Comparison of ENCODE assay signal across 23 cellular contexts in genomic region chr3:187293977-187294376, GRCh38. TPM values are rescaled to one million over a fixed set of nuclear protein-coding genes. Genes with fewer than 3 reads are reported as not detected.
A peak's percentile ranks its signal among the peaks of the same experiment; 100 is the strongest.
DNase-seq lines count a peak whose midpoint lies in the region; ATAC-seq and TF ChIP-seq lines count a peak whose summit lies in the region.
"Had no signal": no experiment of that assay in that cellular context is flagged by ENCODE, and none has a peak within 500 bp of the region (broad histone marks: within the 10 kb centered on the region; RNA-seq: fewer than 3 reads in every experiment).

No MANE protein-coding gene starts in this region.

- H3K4me1 ChIP-seq in esophagus muscularis mucosa: peaks cover 14 to 31% (median 27%) of the 10 kb centered on the region in 4 donors

- POLR2A ChIA-PET in activated CD4-positive, alpha-beta memory T cell treated with anti-CD3 and anti-CD28 coated beads, Interleukin-2, amount 10 ng/mL, durations not matched to agents 7 days and 5 days (lab: Charles Lee): no interaction called here

- H3K4me1 Mint-ChIP-seq in HFFc6 (ENCODE audit: low read depth): peaks cover 75% of the 10 kb centered on the region
- peaks cover 49% of the 10 kb centered on the region for H3K4me1 Mint-ChIP-seq in nephron
- H3K4me1 Mint-ChIP-seq in activated CD4-positive, alpha-beta memory T cell treated with anti-CD3 and anti-CD28 coated beads, Interleukin-2, amount 10 ng/mL, durations not matched to agents 7 days and 5 days: no peaks in the 10 kb centered on the region
- H3K4me1 Mint-ChIP-seq: CD4-positive, CD25-positive, alpha-beta regulatory T cell; naive thymus-derived CD8-positive, alpha-beta T cell; T-cell had no signal

- no peak for ATAC-seq in HG03135 (IDR thresholded peaks at IDR 0.05; ENCODE audit: unreplicated experiment)
- ATAC-seq: gastroesophageal sphincter; naive thymus-derived CD8-positive, alpha-beta T cell; sciatic nerve; T-cell had no signal

- H3K4me3 Mint-ChIP-seq in HFFc6: peak overlapping the region; percentile 93
- no peak overlapping the region for H3K4me3 Mint-ChIP-seq in nephron
- no peak overlapping the region for H3K4me3 Mint-ChIP-seq in activated CD4-positive, alpha-beta memory T cell treated with anti-CD3 and anti-CD28 coated beads, Interleukin-2, amount 10 ng/mL, durations not matched to agents 7 days and 5 days
- H3K4me3 Mint-ChIP-seq: CD4-positive, CD25-positive, alpha-beta regulatory T cell; naive thymus-derived CD8-positive, alpha-beta T cell; T-cell had no signal

- H3K9me3 ChIP-seq in esophagus muscularis mucosa: no peaks in the 10 kb centered on the region
- H3K9me3 ChIP-seq: gastroesophageal sphincter had no signal

- CTCF ChIA-PET in activated CD4-positive, alpha-beta memory T cell treated with anti-CD3 and anti-CD28 coated beads, Interleukin-2, amount 10 ng/mL, durations not matched to agents 7 days and 5 days (lab: Charles Lee): no interaction called here

- no peaks in the 10 kb centered on the region for H3K27me3 Mint-ChIP-seq in HFFc6 (ENCODE audit: insufficient read depth)
- no peaks in the 10 kb centered on the region for H3K27me3 Mint-ChIP-seq in nephron (ENCODE audit: low read depth)
- peaks cover 47% of the 10 kb centered on the region for H3K27me3 Mint-ChIP-seq in activated CD4-positive, alpha-beta memory T cell treated with anti-CD3 and anti-CD28 coated beads, Interleukin-2, amount 10 ng/mL, durations not matched to agents 7 days and 5 days

- intact Hi-C loops in esophagus muscularis mucosa (cut with DNase I): no loop called here

- TF ChIP-seq POLR2A in esophagus muscularis mucosa (IDR thresholded peaks at IDR 0.05; ENCODE audit: low read depth): no peak

- no peaks in the 10 kb centered on the region for H3K9me3 Mint-ChIP-seq in HFFc6
- H3K9me3 Mint-ChIP-seq in nephron: peaks cover 5% of the 10 kb centered on the region
- no peaks in the 10 kb centered on the region for H3K9me3 Mint-ChIP-seq in activated CD4-positive, alpha-beta memory T cell treated with anti-CD3 and anti-CD28 coated beads, Interleukin-2, amount 10 ng/mL, durations not matched to agents 7 days and 5 days
- H3K9me3 Mint-ChIP-seq: T-cell had no signal

- peaks cover 18% of the 10 kb centered on the region; the same call in 1 of the 2 replicates for H3K36me3 Mint-ChIP-seq in HFFc6 (ENCODE audit: low read depth)
- no peaks in the 10 kb centered on the region for H3K36me3 Mint-ChIP-seq in nephron (ENCODE audit: low read depth)
- H3K36me3 Mint-ChIP-seq in activated CD4-positive, alpha-beta memory T cell treated with anti-CD3 and anti-CD28 coated beads, Interleukin-2, amount 10 ng/mL, durations not matched to agents 7 days and 5 days (ENCODE audit: low read depth): no peaks in the 10 kb centered on the region
- H3K36me3 Mint-ChIP-seq: CD4-positive, CD25-positive, alpha-beta regulatory T cell; T-cell had no signal

- H3K27me3 ChIP-seq in esophagus muscularis mucosa: no peaks in the 10 kb centered on the region
- H3K27me3 ChIP-seq: gastroesophageal sphincter had no signal

- H3K27ac ChIP-seq in esophagus muscularis mucosa (replicated peaks in 1 of 4): no peak overlapping the region

- TF ChIP-seq CTCF in AG10803 (conservative IDR thresholded peaks at IDR 0.05; ENCODE audit: low read length) (no peak), HFFc6 (IDR thresholded peaks at IDR 0.05) (no peak), esophagus muscularis mucosa (IDR thresholded peaks at IDR 0.05) (no peak), nephron (IDR thresholded peaks at IDR 0.05; ENCODE audit: unreplicated experiment in 3 of 3) (no peak)

- peak; percentile 70 for DNase-seq in AG10803 (ENCODE audit: low read depth)
- DNase-seq in HFFc6: peak; percentile 15
- peak; percentile 77 for DNase-seq in esophagus muscularis mucosa (ENCODE audit: extremely low spot score)
- DNase-seq in T-helper 9 cell: no peak
- DNase-seq in activated CD4-positive, alpha-beta memory T cell treated with anti-CD3 and anti-CD28 coated beads, Interleukin-2, amount 10 ng/mL, durations not matched to agents 7 days and 5 days: no peak
- no peak for DNase-seq in T-helper 2 cell
- DNase-seq: activated CD8-positive, alpha-beta memory T cell treated with anti-CD3 and anti-CD28 coated beads, Interleukin-2, amount 50 U/mL, for 48 hours; activated effector memory CD4-positive, alpha-beta T cell treated with Interleukin-2 at 50 U/mL for 16 hours; CD4-positive, CD25-positive, alpha-beta regulatory T cell; cortex of kidney; GOT3; kidney; naive thymus-derived CD8-positive, alpha-beta T cell; NCI-H1105 treated with DMSO at 0.1 percent for 48 hours; NCI-H2081 treated with DMSO at 0.1 percent for 48 hours; SHP77 treated with DMSO at 0.1 percent for 48 hours; T-cell had no signal

- H3K27ac Mint-ChIP-seq in HFFc6 (peak overlapping the region; percentile 94), nephron (peak overlapping the region; percentile 68 to 93 (median 92))
- no peak overlapping the region for H3K27ac Mint-ChIP-seq in activated CD4-positive, alpha-beta memory T cell treated with anti-CD3 and anti-CD28 coated beads, Interleukin-2, amount 10 ng/mL, durations not matched to agents 7 days and 5 days
- H3K27ac Mint-ChIP-seq: CD4-positive, CD25-positive, alpha-beta regulatory T cell; naive thymus-derived CD8-positive, alpha-beta T cell; T-cell had no signal

- WGBS in esophagus muscularis mucosa: 69% methylated on average over 3 of the region's 3 CpGs

- peak overlapping the region; percentile 83 for H3K4me3 ChIP-seq in AG10803 (ENCODE audit: low read length)
- H3K4me3 ChIP-seq in esophagus muscularis mucosa: no peak overlapping the region
- H3K4me3 ChIP-seq: gastroesophageal sphincter had no signal

- no peaks in the 10 kb centered on the region for H3K36me3 ChIP-seq in esophagus muscularis mucosa
- H3K36me3 ChIP-seq: gastroesophageal sphincter had no signal

- TF ChIP-seq EP300 in esophagus muscularis mucosa (IDR thresholded peaks at IDR 0.05): no peak

RNA-seq across cellular contexts. Expression of gene MASP1, which starts 2.4 kb away (rescaled TPM):
- 100 to 1,000 TPM in 3 of 6 experiments, 10 to 100 TPM in 3; 31.5 to 133 (median 101) TPM for total RNA-seq in HFFc6 (2021; fragmentation: NEBNext Ultra II Directional; extraction: Animal tissue kit (Norgen Biotek cat#: 25700))
- 1 to 10 TPM in 2 of 4 donors, under 1 TPM in 2; 0.66 to 3.5 (median 2.1) TPM for total RNA-seq in esophagus muscularis mucosa
- total RNA-seq in activated CD4-positive, alpha-beta memory T cell treated with anti-CD3 and anti-CD28 coated beads, Interleukin-2, amount 10 ng/mL, durations not matched to agents 7 days and 5 days: not detected
- total RNA-seq: CD4-positive, CD25-positive, alpha-beta regulatory T cell; G401; naive thymus-derived CD8-positive, alpha-beta T cell; osteocyte had no signal

Comparison
In these comparisons a context has a peak if more than half of its experiments do, and no peak if none do; other contexts are left out.
1. DNase-seq: peak in AG10803 (single experiment), HFFc6 (single experiment) and esophagus muscularis mucosa (single experiment); none in T-helper 9 cell (single experiment), activated CD4-positive, alpha-beta memory T cell treated with anti-CD3 and anti-CD28 coated beads, Interleukin-2, amount 10 ng/mL, durations not matched to agents 7 days and 5 days (single experiment) and T-helper 2 cell (0 of 5).
2. RNA of gene MASP1, which starts 2.4 kb away (total RNA-seq): 31.5 to 133 TPM in HFFc6; 0.66 to 3.5 TPM in esophagus muscularis mucosa and not detected in activated CD4-positive, alpha-beta memory T cell treated with anti-CD3 and anti-CD28 coated beads, Interleukin-2, amount 10 ng/mL, durations not matched to agents 7 days and 5 days; every median in the first group is over 4 times any median in the second.